In the genomic region with DNA sequence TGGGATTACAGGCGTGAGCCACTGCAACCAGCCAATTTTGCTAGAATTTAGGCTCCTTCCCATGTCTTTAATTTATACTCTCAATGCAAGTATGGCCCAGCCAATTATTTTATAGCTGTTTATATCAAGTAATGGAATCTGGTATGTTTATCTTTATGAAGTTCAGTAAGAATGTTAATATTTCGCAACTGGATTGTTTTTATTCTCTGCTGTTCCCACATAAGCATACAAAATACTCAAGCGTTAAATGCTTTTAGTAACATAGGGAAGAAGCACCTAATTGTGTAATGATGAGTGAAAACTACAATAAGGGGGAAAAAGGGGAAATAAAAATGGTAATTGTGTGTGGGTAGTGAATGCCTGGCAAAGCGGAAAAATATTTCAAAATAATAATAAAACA, we compare ENCODE assay signal across 16 cellular contexts. TPM values are rescaled to one million over a fixed set of nuclear protein-coding genes. Genes with fewer than 3 reads are reported as not detected.
DNase-seq lines count a peak whose midpoint lies in the region; ATAC-seq and TF ChIP-seq lines count a peak whose summit lies in the region.
"Had no signal": no experiment of that assay in that cellular context is flagged by ENCODE, and none has a peak within 500 bp of the region (broad histone marks: within the 10 kb centered on the region; RNA-seq: fewer than 3 reads in every experiment).

No MANE protein-coding gene starts in this region.

- no peaks in the 10 kb centered on the region for H3K27me3 Mint-ChIP-seq in IgD-negative memory B cell
- no peaks in the 10 kb centered on the region for H3K27me3 Mint-ChIP-seq in T-helper 17 cell
- H3K27me3 Mint-ChIP-seq in CD4-positive, alpha-beta T cell, result no peaks in the 10 kb centered on the region
- no peaks in the 10 kb centered on the region for H3K27me3 Mint-ChIP-seq in activated CD4-positive, alpha-beta T cell treated with anti-CD3 and anti-CD28 coated beads, Interleukin-2, amount 10 ng/mL, durations not matched to agents 24 days and 14 days
- H3K27me3 Mint-ChIP-seq: activated B cell treated with CpG ODN at 0.5 μM for 24 hours had no signal

- H3K36me3 Mint-ChIP-seq in IgD-negative memory B cell, result peaks cover 8% of the 10 kb centered on the region
- peaks cover 7% of the 10 kb centered on the region for H3K36me3 Mint-ChIP-seq in T-helper 17 cell (ENCODE audit: low read depth)
- peaks cover 73% of the 10 kb centered on the region for H3K36me3 Mint-ChIP-seq in CD4-positive, alpha-beta T cell (ENCODE audit: low read depth)
- peaks cover 44% of the 10 kb centered on the region for H3K36me3 Mint-ChIP-seq in activated CD4-positive, alpha-beta T cell treated with anti-CD3 and anti-CD28 coated beads, Interleukin-2, amount 10 ng/mL, durations not matched to agents 24 days and 14 days (ENCODE audit: low read depth)

- WGBS in gastroesophageal sphincter (ENCODE audit: low coverage in 1 of 2), 2 donors, result 76 to 92% methylated on average over 2 to 4 of the region's 4 CpGs

- H3K27ac ChIP-seq in AG04450 (ENCODE audit: low read depth, low read length) (no peak overlapping the region), gastroesophageal sphincter (no peak overlapping the region)
- no peak overlapping the region for H3K27ac ChIP-seq in CD4-positive, alpha-beta T cell (ENCODE audit: low read depth, low read length)
- H3K27ac ChIP-seq: colonic mucosa, stomach, uterus had no signal

- CTCF ChIA-PET in AG04450 (lab: Charles Lee), result interaction anchor here (0.6 to 1.9 kb wide), 3 partner anchors 17 to 212 kb away, joined by 3 to 8 read pairs (median 3); no protein-coding TSS in a partner anchor
- CTCF ChIA-PET in CD4-positive, alpha-beta T cell (lab: Charles Lee), result no interaction called here

- TF ChIP-seq POLR2A in gastroesophageal sphincter (IDR thresholded peaks at IDR 0.05), result no peak

- ATAC-seq in T-helper 17 cell (no peak), gastroesophageal sphincter (peak; percentile 41)
- no peak for ATAC-seq in CD4-positive, alpha-beta T cell (ENCODE audit: poor library complexity)

- H3K27ac Mint-ChIP-seq in IgD-negative memory B cell, result peak overlapping the region in 2 of 3 donors; percentile 11 to 26
- no peak overlapping the region for H3K27ac Mint-ChIP-seq in T-helper 17 cell
- no peak overlapping the region for H3K27ac Mint-ChIP-seq in CD4-positive, alpha-beta T cell
- H3K27ac Mint-ChIP-seq in activated CD4-positive, alpha-beta T cell treated with anti-CD3 and anti-CD28 coated beads, Interleukin-2, amount 10 ng/mL, durations not matched to agents 24 days and 14 days, result no peak overlapping the region
- H3K27ac Mint-ChIP-seq: activated B cell treated with CpG ODN at 0.5 μM for 24 hours, nephron progenitor cell had no signal

- intact Hi-C loops in CD4-positive, alpha-beta T cell (cut with DNase I, micrococcal nuclease), result no loop called here
- intact Hi-C loops in activated CD4-positive, alpha-beta T cell treated with anti-CD3 and anti-CD28 coated beads, Interleukin-2, amount 10 ng/mL, durations not matched to agents 24 days and 14 days (cut with micrococcal nuclease), result no loop called here

- peaks cover 0 to 30% of the 10 kb centered on the region in 2 donors for H3K36me3 ChIP-seq in gastroesophageal sphincter
- H3K36me3 ChIP-seq: uterus had no signal

- H3K27me3 ChIP-seq in AG04450 (ENCODE audit: control insufficient read depth, insufficient read depth, low read length) (no peaks in the 10 kb centered on the region), gastroesophageal sphincter (no peaks in the 10 kb centered on the region)
- no peaks in the 10 kb centered on the region for H3K27me3 ChIP-seq in CD4-positive, alpha-beta T cell (ENCODE audit: control insufficient read depth, insufficient read depth, low read length)
- H3K27me3 ChIP-seq: colonic mucosa, stomach, uterus had no signal

- no peaks in the 10 kb centered on the region for H3K9me3 Mint-ChIP-seq in IgD-negative memory B cell
- H3K9me3 Mint-ChIP-seq in CD4-positive, alpha-beta T cell, result no peaks in the 10 kb centered on the region
- no peaks in the 10 kb centered on the region for H3K9me3 Mint-ChIP-seq in activated CD4-positive, alpha-beta T cell treated with anti-CD3 and anti-CD28 coated beads, Interleukin-2, amount 10 ng/mL, durations not matched to agents 24 days and 14 days
- H3K9me3 Mint-ChIP-seq: activated B cell treated with CpG ODN at 0.5 μM for 24 hours, nephron progenitor cell had no signal

- DNase-seq in AG04450 (ENCODE audit: low read depth, low spot score) (peak; percentile 24), T-helper 17 cell (no peak), mucosa of gallbladder (ENCODE audit: low spot score) (no peak), DMS53 (lab: John Stamatoyannopoulos, UW) (no peak)
- no peak for DNase-seq in CD4-positive, alpha-beta T cell
- DNase-seq in activated CD4-positive, alpha-beta T cell treated with anti-CD3 and anti-CD28 coated beads, Interleukin-2, amount 10 ng/mL, durations not matched to agents 24 days and 14 days, result no peak
- DNase-seq: activated B cell treated with CpG ODN at 0.5 μM for 24 hours; activated CD8-positive, alpha-beta memory T cell treated with anti-CD3 and anti-CD28 coated beads for 24 hours; aorta; colonic mucosa; nephron progenitor cell; stomach; T-helper 1 cell; uterus had no signal

- POLR2A ChIA-PET in AG04450 (lab: Yijun Ruan, JAX), result interaction anchor here (0.6 kb wide), 1 partner anchor 17 kb away, joined by 3 read pairs; no protein-coding TSS in a partner anchor
- POLR2A ChIA-PET in CD4-positive, alpha-beta T cell (lab: Charles Lee), result no interaction called here

- H3K4me3 Mint-ChIP-seq in IgD-negative memory B cell, result peak overlapping the region in 2 of 4 donors; percentile 22 to 29
- H3K4me3 Mint-ChIP-seq in T-helper 17 cell, result peak overlapping the region; percentile 7
- H3K4me3 Mint-ChIP-seq in CD4-positive, alpha-beta T cell, result no peak overlapping the region
- H3K4me3 Mint-ChIP-seq in activated CD4-positive, alpha-beta T cell treated with anti-CD3 and anti-CD28 coated beads, Interleukin-2, amount 10 ng/mL, durations not matched to agents 24 days and 14 days, result no peak overlapping the region
- H3K4me3 Mint-ChIP-seq: activated B cell treated with CpG ODN at 0.5 μM for 24 hours, nephron progenitor cell had no signal

- peaks cover 12 to 19% (median 18%) of the 10 kb centered on the region in 3 donors for H3K4me1 Mint-ChIP-seq in IgD-negative memory B cell
- peaks cover 8% of the 10 kb centered on the region for H3K4me1 Mint-ChIP-seq in T-helper 17 cell
- peaks cover 6% of the 10 kb centered on the region for H3K4me1 Mint-ChIP-seq in CD4-positive, alpha-beta T cell (ENCODE audit: low read depth)
- H3K4me1 Mint-ChIP-seq in activated CD4-positive, alpha-beta T cell treated with anti-CD3 and anti-CD28 coated beads, Interleukin-2, amount 10 ng/mL, durations not matched to agents 24 days and 14 days, result peaks cover 14% of the 10 kb centered on the region

- TF ChIP-seq CTCF in AG04450 (IDR thresholded peaks at IDR 0.05; ENCODE audit: low read depth, low read length) (no peak), gastroesophageal sphincter (IDR thresholded peaks at IDR 0.05) (no peak)
- TF ChIP-seq CTCF in CD4-positive, alpha-beta T cell (IDR thresholded peaks at IDR 0.05), result no peak

- H3K4me3 ChIP-seq in AG04450 (ENCODE audit: low read depth, low read length), result no peak overlapping the region
- no peak overlapping the region for H3K4me3 ChIP-seq in gastroesophageal sphincter
- H3K4me3 ChIP-seq: colonic mucosa, stomach, uterus had no signal

- H3K9me3 ChIP-seq in AG04450 (ENCODE audit: control insufficient read depth, insufficient read depth, low read length) (no peaks in the 10 kb centered on the region), T-helper 17 cell (ENCODE audit: control insufficient read depth, low read length, poor library complexity, severe bottlenecking) (no peaks in the 10 kb centered on the region), gastroesophageal sphincter (no peaks in the 10 kb centered on the region)
- no peaks in the 10 kb centered on the region for H3K9me3 ChIP-seq in CD4-positive, alpha-beta T cell (ENCODE audit: control insufficient read depth, low read length)
- H3K9me3 ChIP-seq: colonic mucosa, stomach, uterus had no signal

- TF ChIP-seq EP300 in gastroesophageal sphincter (IDR thresholded peaks at IDR 0.05), result no peak

- peaks cover 0 to 22% (median 0%) of the 10 kb centered on the region in 3 donors for H3K4me1 ChIP-seq in gastroesophageal sphincter
- H3K4me1 ChIP-seq: uterus had no signal

RNA-seq across cellular contexts. Expression of a gene that starts 21.3 kb away (rescaled TPM):
- polyA plus RNA-seq in AG04450 (2011; rRNA removed), result 14.8 and 15.1 TPM in 2 replicates
- 12.3 and 14.6 TPM in 2 replicates for polyA minus RNA-seq in AG04450 (2011; rRNA and poly(A)+ RNA removed)
- polyA plus RNA-seq in IgD-negative memory B cell, result 30.5 TPM
- 10 to 100 TPM; 18.0 to 22.6 TPM for total RNA-seq in T-helper 17 cell
- total RNA-seq in gastroesophageal sphincter, result 10 to 100 TPM; 18.3 to 34.7 (median 28.8) TPM
- total RNA-seq in CD4-positive, alpha-beta T cell, result 10 to 100 TPM; 18.2 to 23.2 TPM
- 26.3 TPM for total RNA-seq in mucosa of gallbladder
- total RNA-seq in activated CD4-positive, alpha-beta T cell treated with anti-CD3 and anti-CD28 coated beads, Interleukin-2, amount 10 ng/mL, durations not matched to agents 24 days and 14 days, result 26.1 and 26.7 TPM in 2 replicates

Comparison
In these comparisons a context has a peak if more than half of its experiments do, and no peak if none do; other contexts are left out.
1. H3K27ac Mint-ChIP-seq: peak in IgD-negative memory B cell (2 of 3); none in T-helper 17 cell (single experiment), CD4-positive, alpha-beta T cell (single experiment) and activated CD4-positive, alpha-beta T cell treated with anti-CD3 and anti-CD28 coated beads, Interleukin-2, amount 10 ng/mL, durations not matched to agents 24 days and 14 days (single experiment).